ENCODE assay signal across 14 cellular contexts in genomic region chr6:56734334-56734733, GRCh38.
"Had no signal": no experiment of that assay in that cellular context is flagged by ENCODE, and none has a peak within 500 bp of the region (broad histone marks: within the 10 kb centered on the region; RNA-seq: fewer than 3 reads in every experiment).

No MANE protein-coding gene starts in this region.

- ATAC-seq: activated CD4-positive, CD25-positive, alpha-beta regulatory T cell treated with anti-CD3 and anti-CD28 coated beads, Interleukin-2, amount 50 U/mL, for 24 hours; foreskin keratinocyte; natural killer cell treated with Interleukin-12 subunit alpha and Interleukin-12 subunit beta and Interleukin-15 and Interleukin-18, amount 100 ng/mL, for 72 hours; sciatic nerve had no signal

- H3K27me3 ChIP-seq: brain microvascular endothelial cell, foreskin keratinocyte, suprapubic skin had no signal

- H3K9me3 ChIP-seq: suprapubic skin had no signal

- DNase-seq: activated CD4-positive, alpha-beta T cell treated with anti-CD3 and anti-CD28 coated beads, Interleukin-2, amount 50 U/mL, for 1 hour; activated naive CD4-positive, alpha-beta T cell; activated naive CD8-positive, alpha-beta T cell treated with anti-CD3 and anti-CD28 coated beads, Interleukin-2, amount 10 ng/mL, durations not matched to agents 7 days and 5 days; activated T-cell treated with anti-CD3 and anti-CD28 coated beads for 4 hours; anterior cingulate cortex; brain microvascular endothelial cell; effector CD8-positive, alpha-beta T cell; foreskin keratinocyte; glutamatergic neuron; hypothalamus had no signal

- H3K36me3 ChIP-seq: brain microvascular endothelial cell, suprapubic skin had no signal

- H3K4me3 ChIP-seq: suprapubic skin had no signal

- H3K27ac ChIP-seq: brain microvascular endothelial cell, foreskin keratinocyte, suprapubic skin had no signal
